In the genomic region with DNA sequence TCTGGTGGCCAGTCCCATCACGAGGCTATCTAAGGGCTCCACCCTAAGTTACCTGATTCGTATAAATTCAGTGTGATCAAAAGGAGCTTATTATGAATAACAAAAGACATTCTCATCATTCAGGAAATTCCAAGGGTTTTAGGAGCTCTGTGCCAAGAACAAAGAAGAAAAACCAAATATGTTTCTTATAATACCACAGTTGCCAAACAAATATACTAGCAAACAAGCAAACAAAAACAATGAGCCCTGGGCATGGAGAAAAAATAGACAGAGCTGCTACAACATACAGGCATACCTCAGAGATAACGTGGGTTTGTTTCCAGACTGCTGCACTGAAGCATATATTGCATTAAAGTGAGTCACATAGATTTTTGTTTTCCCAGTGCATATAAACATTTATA, we compare ENCODE assay signal across 25 cellular contexts. TPM values are rescaled to one million over a fixed set of nuclear protein-coding genes. Genes with fewer than 3 reads are reported as not detected.
DNase-seq lines count a peak whose midpoint lies in the region; ATAC-seq and TF ChIP-seq lines count a peak whose summit lies in the region.
"Had no signal": no experiment of that assay in that cellular context is flagged by ENCODE, and none has a peak within 500 bp of the region (broad histone marks: within the 10 kb centered on the region; RNA-seq: fewer than 3 reads in every experiment).

No MANE protein-coding gene starts in this region.

- peaks cover 2% of the 10 kb centered on the region for H3K4me1 Mint-ChIP-seq in T-helper 2 cell treated with Interferon-gamma antibody and Interleukin-4, amounts not matched to agents 5 μg/mL and 100 μg/mL, for 36 hours (ENCODE audit: low read depth)
- no peaks in the 10 kb centered on the region for H3K4me1 Mint-ChIP-seq in CD8-positive, alpha-beta T cell (ENCODE audit: low read depth)

- BruUV-seq in PC-3 (replicated peaks; lab: Mats Ljungman, UMichigan), result no TSS peak

- no peaks in the 10 kb centered on the region for H3K9me3 Mint-ChIP-seq in T-helper 2 cell treated with Interferon-gamma antibody and Interleukin-4, amounts not matched to agents 5 μg/mL and 100 μg/mL, for 36 hours
- H3K9me3 Mint-ChIP-seq in CD8-positive, alpha-beta T cell, result no peaks in the 10 kb centered on the region
- H3K9me3 Mint-ChIP-seq: activated naive CD8-positive, alpha-beta T cell treated with anti-CD3 and anti-CD28 coated beads, Interleukin-2, amount 50 U/mL, for 24 hours; dendritic cell treated with granulocyte-macrophage colony-stimulating factor and Interleukin-4, amounts not matched to agents 40 ng/mL and 50 ng/mL, for 4 days; T-helper 1 cell treated with Interleukin-12 subunit alpha and Interleukin-12 subunit beta and Interleukin-4 antibody, amounts not matched to agents 30 μg/mL and 1 μg/mL, for 36 hours had no signal

- peak; percentile 78 for ATAC-seq in PC-3
- ATAC-seq in stimulated activated naive CD8-positive, alpha-beta T cell treated with anti-CD3 and anti-CD28 coated beads, Interleukin-15, Interleukin-2, amounts not matched to agents 100 U/mL and 50 U/mL, for 24 hours, result no peak
- no peak for ATAC-seq in CD8-positive, alpha-beta T cell
- ATAC-seq: activated CD4-positive, alpha-beta T cell treated with anti-CD3 and anti-CD28 coated beads for 36 hours; activated naive CD8-positive, alpha-beta T cell treated with anti-CD3 and anti-CD28 coated beads, Interleukin-2, amount 50 U/mL, for 24 hours; left colon had no signal

- H3K4me1 ChIP-seq in PC-3 (ENCODE audit: insufficient read depth, low read length), result no peaks in the 10 kb centered on the region
- H3K4me1 ChIP-seq in CD8-positive, alpha-beta T cell (ENCODE audit: insufficient read depth, low read length), result no peaks in the 10 kb centered on the region
- H3K4me1 ChIP-seq: breast epithelium had no signal

- no peaks in the 10 kb centered on the region for H3K79me2 ChIP-seq in PC-3 (ENCODE audit: low read length)

- H3K4me3 ChIP-seq in AG10803 (ENCODE audit: low read length) (no peak overlapping the region), PC-3 (ENCODE audit: low read length) (no peak overlapping the region), choroid plexus epithelial cell (ENCODE audit: low read depth, low read length) (no peak overlapping the region)
- H3K4me3 ChIP-seq in CD8-positive, alpha-beta T cell (ENCODE audit: low read depth, low read length), result no peak overlapping the region
- H3K4me3 ChIP-seq: breast epithelium, skin epidermis had no signal

- peaks cover 61% of the 10 kb centered on the region for H3K27me3 Mint-ChIP-seq in T-helper 2 cell treated with Interferon-gamma antibody and Interleukin-4, amounts not matched to agents 5 μg/mL and 100 μg/mL, for 36 hours (ENCODE audit: low read depth)
- H3K27me3 Mint-ChIP-seq in CD8-positive, alpha-beta T cell (ENCODE audit: low read depth), result peaks cover 44% of the 10 kb centered on the region

- no peak overlapping the region for H3K4me2 ChIP-seq in PC-3 (ENCODE audit: low read length)

- H3K36me3 Mint-ChIP-seq in T-helper 2 cell treated with Interferon-gamma antibody and Interleukin-4, amounts not matched to agents 5 μg/mL and 100 μg/mL, for 36 hours (ENCODE audit: low read depth), result no peaks in the 10 kb centered on the region
- H3K36me3 Mint-ChIP-seq in CD8-positive, alpha-beta T cell, result no peaks in the 10 kb centered on the region

- POLR2A ChIA-PET in PC-3 (lab: Charles Lee; ENCODE audit: unreplicated experiment), result no interaction called here
- POLR2A ChIA-PET in CD8-positive, alpha-beta T cell (lab: Charles Lee), result no interaction called here

- H3K36me3 ChIP-seq in PC-3 (ENCODE audit: low read depth, low read length), result no peaks in the 10 kb centered on the region
- H3K36me3 ChIP-seq in CD8-positive, alpha-beta T cell (ENCODE audit: insufficient read depth, low read length), result no peaks in the 10 kb centered on the region
- H3K36me3 ChIP-seq: breast epithelium, neutrophil had no signal

- CTCF ChIA-PET in PC-3 (lab: Charles Lee), result no interaction called here
- CTCF ChIA-PET in CD8-positive, alpha-beta T cell (lab: Charles Lee), result interaction anchor here (1.8 kb wide), 1 partner anchor 152 kb away, joined by 6 read pairs; no protein-coding TSS in a partner anchor

- H3K27ac Mint-ChIP-seq in T-helper 2 cell treated with Interferon-gamma antibody and Interleukin-4, amounts not matched to agents 5 μg/mL and 100 μg/mL, for 36 hours, result no peak overlapping the region
- H3K27ac Mint-ChIP-seq in CD8-positive, alpha-beta T cell, result no peak overlapping the region
- H3K27ac Mint-ChIP-seq: activated CD4-positive, alpha-beta T cell treated with anti-CD3 and anti-CD28 coated beads for 36 hours; activated naive CD8-positive, alpha-beta T cell treated with anti-CD3 and anti-CD28 coated beads, Interleukin-2, amount 50 U/mL, for 24 hours; dendritic cell treated with granulocyte-macrophage colony-stimulating factor and Interleukin-4, amounts not matched to agents 40 ng/mL and 50 ng/mL, for 4 days; T-helper 1 cell treated with Interleukin-12 subunit alpha and Interleukin-12 subunit beta and Interleukin-4 antibody, amounts not matched to agents 30 μg/mL and 1 μg/mL, for 36 hours had no signal

- DNase-seq in AG10803 (ENCODE audit: low read depth) (peak; percentile 32), PC-3 (peak; percentile 12), choroid plexus epithelial cell (ENCODE audit: low read depth) (peak; percentile 32), iris pigment epithelial cell (ENCODE audit: low read depth) (peak; percentile 50), NCI-H69 (lab: John Stamatoyannopoulos, UW) (no peak)
- DNase-seq in T-helper 2 cell treated with Interferon-gamma antibody and Interleukin-4, amounts not matched to agents 5 μg/mL and 100 μg/mL, for 36 hours (ENCODE audit: low spot score), result no peak
- DNase-seq in stimulated activated naive CD8-positive, alpha-beta T cell treated with anti-CD3 and anti-CD28 coated beads, Interleukin-15, Interleukin-2, amounts not matched to agents 100 U/mL and 50 U/mL, for 24 hours, result no peak
- DNase-seq in CD8-positive, alpha-beta T cell, result no peak
- DNase-seq: activated CD4-positive, alpha-beta T cell treated with anti-CD3 and anti-CD28 coated beads for 36 hours; activated CD8-positive, alpha-beta memory T cell treated with anti-CD3 and anti-CD28 coated beads for 24 hours; activated gamma-delta T cell; activated naive CD8-positive, alpha-beta T cell treated with anti-CD3 and anti-CD28 coated beads, Interleukin-2, amount 50 U/mL, for 24 hours; activated T-cell treated with anti-CD3 and anti-CD28 coated beads, Interleukin-2, amount 50 U/mL, for 1 hour; foreskin fibroblast; KBM-7; left colon; NCI-H2171; NCI-H524; stimulated activated CD4-positive, alpha-beta T cell treated with anti-CD3 and anti-CD28 coated beads, Interleukin-2, amount 100 ng/mL, for 24 hours; substantia nigra had no signal

- H3K9me3 ChIP-seq in PC-3 (ENCODE audit: low read length), result no peaks in the 10 kb centered on the region
- H3K9me3 ChIP-seq in CD8-positive, alpha-beta T cell (ENCODE audit: low read length), result no peaks in the 10 kb centered on the region
- H3K9me3 ChIP-seq: breast epithelium, neutrophil had no signal

- H4K20me1 ChIP-seq in PC-3 (ENCODE audit: low read length), result no peaks in the 10 kb centered on the region

- no peak overlapping the region for H3K27ac ChIP-seq in PC-3 (ENCODE audit: low read length)
- H3K27ac ChIP-seq in CD8-positive, alpha-beta T cell (ENCODE audit: low read depth, low read length), result no peak overlapping the region
- H3K27ac ChIP-seq: breast epithelium, neutrophil, skin epidermis had no signal

- H3K27me3 ChIP-seq in PC-3 (ENCODE audit: low read length), result peaks cover 13% of the 10 kb centered on the region
- H3K27me3 ChIP-seq in CD8-positive, alpha-beta T cell (ENCODE audit: insufficient read depth, low read length), result no peaks in the 10 kb centered on the region
- H3K27me3 ChIP-seq: breast epithelium had no signal

- H3K4me3 Mint-ChIP-seq in T-helper 2 cell treated with Interferon-gamma antibody and Interleukin-4, amounts not matched to agents 5 μg/mL and 100 μg/mL, for 36 hours, result no peak overlapping the region
- no peak overlapping the region for H3K4me3 Mint-ChIP-seq in CD8-positive, alpha-beta T cell
- H3K4me3 Mint-ChIP-seq: activated CD4-positive, alpha-beta T cell treated with anti-CD3 and anti-CD28 coated beads for 36 hours; activated naive CD8-positive, alpha-beta T cell treated with anti-CD3 and anti-CD28 coated beads, Interleukin-2, amount 50 U/mL, for 24 hours; dendritic cell treated with granulocyte-macrophage colony-stimulating factor and Interleukin-4, amounts not matched to agents 40 ng/mL and 50 ng/mL, for 4 days; T-helper 1 cell treated with Interleukin-12 subunit alpha and Interleukin-12 subunit beta and Interleukin-4 antibody, amounts not matched to agents 30 μg/mL and 1 μg/mL, for 36 hours had no signal

- H3K9ac ChIP-seq in PC-3 (ENCODE audit: low read length), result no peak overlapping the region

- TF ChIP-seq CTCF in AG10803 (conservative IDR thresholded peaks at IDR 0.05; ENCODE audit: low read length) (no peak), PC-3 (conservative IDR thresholded peaks at IDR 0.05; ENCODE audit: low read depth, low read length) (no peak), choroid plexus epithelial cell (conservative IDR thresholded peaks at IDR 0.05; ENCODE audit: low read depth, low read length) (no peak)
- no peak for TF ChIP-seq CTCF in CD8-positive, alpha-beta T cell (IDR thresholded peaks at IDR 0.05)

- H3F3A ChIP-seq in PC-3 (ENCODE audit: low read length, unreplicated experiment), result no peaks in the 10 kb centered on the region

- intact Hi-C loops in PC-3 (cut with micrococcal nuclease), result no loop called here
- intact Hi-C loops in CD8-positive, alpha-beta T cell (cut with DNase I, micrococcal nuclease), result no loop called here

- no peaks in the 10 kb centered on the region for H3K9me2 ChIP-seq in PC-3 (replicated peaks; ENCODE audit: low read length)

- H2AFZ ChIP-seq in PC-3 (ENCODE audit: low read length), result no peak overlapping the region

RNA-seq across cellular contexts. Expression of a gene that starts 20.2 kb away (rescaled TPM):
- 0.52 and 0.55 TPM in 2 replicates for total RNA-seq in PC-3 (2014; rRNA removed)
- total RNA-seq in CD8-positive, alpha-beta T cell, result not detected
- total RNA-seq: activated CD4-positive, alpha-beta T cell treated with anti-CD3 and anti-CD28 coated beads for 36 hours; left colon had no signal

Comparison
In these comparisons a context has a peak if more than half of its experiments do, and no peak if none do; other contexts are left out.
1. DNase-seq: peak in AG10803 (single experiment), PC-3 (single experiment), choroid plexus epithelial cell (single experiment) and iris pigment epithelial cell (single experiment); none in T-helper 2 cell treated with Interferon-gamma antibody and Interleukin-4, amounts not matched to agents 5 μg/mL and 100 μg/mL, for 36 hours (single experiment), NCI-H69 (single experiment), stimulated activated naive CD8-positive, alpha-beta T cell treated with anti-CD3 and anti-CD28 coated beads, Interleukin-15, Interleukin-2, amounts not matched to agents 100 U/mL and 50 U/mL, for 24 hours (single experiment) and CD8-positive, alpha-beta T cell (0 of 7).